5 cellular contexts compared by ENCODE assay signal in genomic region chr22:23481369-23481768, GRCh38.
"Had no signal": no experiment of that assay in that cellular context is flagged by ENCODE, and none has a peak within 500 bp of the region (broad histone marks: within the 10 kb centered on the region; RNA-seq: fewer than 3 reads in every experiment).

No MANE protein-coding gene starts in this region.

- H3K27ac ChIP-seq: GM23248 had no signal

- H3K4me3 ChIP-seq: GM23248 had no signal

- DNase-seq: GM23248, GOT3, H9, HCEC 1CT, IMR-90 had no signal
